Comparison of ENCODE assay signal across 12 cellular contexts in the genomic region with DNA sequence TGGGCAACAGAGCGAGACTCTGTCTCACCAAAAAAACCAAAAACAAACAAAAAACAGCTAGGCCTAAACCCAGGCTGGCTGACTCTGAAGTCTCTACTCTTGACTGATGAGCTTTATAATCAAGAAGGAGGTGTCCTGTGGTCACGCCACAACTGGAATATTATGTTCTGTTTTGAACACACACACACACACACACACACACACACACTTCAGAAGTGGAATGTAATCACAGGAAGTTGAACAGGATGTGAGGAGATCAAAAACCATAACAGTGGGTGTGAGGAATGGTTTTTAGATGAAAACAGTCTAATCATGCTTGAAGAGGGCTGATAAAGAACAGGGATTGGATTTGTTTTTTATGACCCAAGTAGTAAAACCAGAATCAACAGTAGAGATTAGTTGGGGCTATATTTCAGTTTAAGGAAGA. TPM values are rescaled to one million over a fixed set of nuclear protein-coding genes. Genes with fewer than 3 reads are reported as not detected.
DNase-seq lines count a peak whose midpoint lies in the region; ATAC-seq and TF ChIP-seq lines count a peak whose summit lies in the region.
"Had no signal": no experiment of that assay in that cellular context is flagged by ENCODE, and none has a peak within 500 bp of the region (broad histone marks: within the 10 kb centered on the region; RNA-seq: fewer than 3 reads in every experiment).

No MANE protein-coding gene starts in this region.

- H3K9me3 ChIP-seq in CD8-positive, alpha-beta memory T cell (ENCODE audit: low read length), result no peaks in the 10 kb centered on the region
- no peaks in the 10 kb centered on the region for H3K9me3 ChIP-seq in ascending aorta
- H3K9me3 ChIP-seq: thyroid gland had no signal

- TF ChIP-seq CTCF in ascending aorta (IDR thresholded peaks at IDR 0.05) (no peak), GM10266 (IDR thresholded peaks at IDR 0.05; ENCODE audit: control insufficient read depth, insufficient read depth, low read depth, missing control alignments) (no peak)

- H3K27ac Mint-ChIP-seq in CD8-positive, alpha-beta memory T cell, result peak overlapping the region in 4 of 8 donors; percentile 8 to 45 (median 26)
- H3K27ac Mint-ChIP-seq in activated naive CD4-positive, alpha-beta T cell treated with anti-CD3 and anti-CD28 coated beads, Interleukin-2, amount 10 ng/mL, durations not matched to agents 7 days and 5 days, result peak overlapping the region; percentile 95

- intact Hi-C loops in ascending aorta (cut with DNase I), result no loop called here

- ATAC-seq in HG03457 (IDR thresholded peaks at IDR 0.05; ENCODE audit: unreplicated experiment), result no peak
- ATAC-seq: left lobe of liver had no signal

- H3K9me3 Mint-ChIP-seq in CD8-positive, alpha-beta memory T cell, result peaks cover 0 to 1% (median 0%) of the 10 kb centered on the region in 5 donors
- peaks cover 3% of the 10 kb centered on the region for H3K9me3 Mint-ChIP-seq in activated naive CD4-positive, alpha-beta T cell treated with anti-CD3 and anti-CD28 coated beads, Interleukin-2, amount 10 ng/mL, durations not matched to agents 7 days and 5 days

- H3K4me1 ChIP-seq in CD8-positive, alpha-beta memory T cell (ENCODE audit: insufficient read depth, low read length), result peaks cover 79% of the 10 kb centered on the region
- H3K4me1 ChIP-seq in ascending aorta, result peaks cover 0 to 2% of the 10 kb centered on the region in 2 donors

- CTCF ChIA-PET in CD8-positive, alpha-beta memory T cell (lab: Charles Lee), result interaction anchor here (1.4 kb wide), 1 partner anchor 21 kb away, joined by 4 read pairs; no protein-coding TSS in a partner anchor
- CTCF ChIA-PET in activated naive CD4-positive, alpha-beta T cell treated with anti-CD3 and anti-CD28 coated beads, Interleukin-2, amount 10 ng/mL, durations not matched to agents 7 days and 5 days (lab: Charles Lee), result interaction anchor here (1.1 to 1.2 kb wide), 3 partner anchors 9 to 116 kb away, joined by 3 to 4 read pairs (median 4); no protein-coding TSS in a partner anchor

- H3K36me3 Mint-ChIP-seq in CD8-positive, alpha-beta memory T cell, result peaks cover 0 to 3% (median 0%) of the 10 kb centered on the region in 3 donors
- peaks cover 25% of the 10 kb centered on the region for H3K36me3 Mint-ChIP-seq in activated naive CD4-positive, alpha-beta T cell treated with anti-CD3 and anti-CD28 coated beads, Interleukin-2, amount 10 ng/mL, durations not matched to agents 7 days and 5 days

- H3K36me3 ChIP-seq in CD8-positive, alpha-beta memory T cell (ENCODE audit: insufficient read depth, low read length), result no peaks in the 10 kb centered on the region
- no peaks in the 10 kb centered on the region for H3K36me3 ChIP-seq in ascending aorta
- H3K36me3 ChIP-seq: thyroid gland had no signal

- POLR2A ChIA-PET in CD8-positive, alpha-beta memory T cell (lab: Charles Lee), result interaction anchor here (0.6 kb wide), 1 partner anchor 472 kb away, joined by 3 read pairs; no protein-coding TSS in a partner anchor

- no peaks in the 10 kb centered on the region for H3K27me3 ChIP-seq in CD8-positive, alpha-beta memory T cell (ENCODE audit: insufficient read depth, low read length, poor library complexity, severe bottlenecking)
- H3K27me3 ChIP-seq in ascending aorta, result no peaks in the 10 kb centered on the region
- H3K27me3 ChIP-seq: thyroid gland had no signal

- H3K27me3 Mint-ChIP-seq in CD8-positive, alpha-beta memory T cell, result peaks cover 0 to 3% of the 10 kb centered on the region in 2 donors
- peaks cover 3% of the 10 kb centered on the region for H3K27me3 Mint-ChIP-seq in activated naive CD4-positive, alpha-beta T cell treated with anti-CD3 and anti-CD28 coated beads, Interleukin-2, amount 10 ng/mL, durations not matched to agents 7 days and 5 days

- peak overlapping the region in 2 of 7 donors; percentile 45 to 54 for H3K4me3 Mint-ChIP-seq in CD8-positive, alpha-beta memory T cell
- H3K4me3 Mint-ChIP-seq in activated naive CD4-positive, alpha-beta T cell treated with anti-CD3 and anti-CD28 coated beads, Interleukin-2, amount 10 ng/mL, durations not matched to agents 7 days and 5 days, result peak overlapping the region; percentile 59

- H3K4me3 ChIP-seq in CD8-positive, alpha-beta memory T cell (ENCODE audit: low read length), result peak overlapping the region; percentile 10
- H3K4me3 ChIP-seq in ascending aorta, result no peak overlapping the region
- H3K4me3 ChIP-seq: thyroid gland had no signal

- no peak overlapping the region for H3K27ac ChIP-seq in CD8-positive, alpha-beta memory T cell (ENCODE audit: low read depth, low read length)
- no peak overlapping the region for H3K27ac ChIP-seq in ascending aorta
- H3K27ac ChIP-seq: thyroid gland had no signal

- peak in 3 of 5 donors; percentile 27 to 48 (median 37) for DNase-seq in CD8-positive, alpha-beta memory T cell
- DNase-seq in M059J (ENCODE audit: low read depth) (peak; percentile 75), lung microvascular endothelial cell (ENCODE audit: low read depth in 2 of 2) (peak; percentile 85 to 89), ascending aorta (ENCODE audit: low spot score in 2 of 2) (no peak), iPS-NIHi7 (ENCODE audit: extremely low spot score) (no peak), GM10266 (ENCODE audit: extremely low spot score) (no peak)
- DNase-seq in activated naive CD4-positive, alpha-beta T cell treated with anti-CD3 and anti-CD28 coated beads, Interleukin-2, amount 10 ng/mL, durations not matched to agents 7 days and 5 days, result peak; percentile 77
- DNase-seq: effector CD8-positive, alpha-beta T cell; NCI-H446 had no signal

- H3K4me1 Mint-ChIP-seq in CD8-positive, alpha-beta memory T cell, result peaks cover 28 to 63% (median 43%) of the 10 kb centered on the region in 3 donors
- peaks cover 97% of the 10 kb centered on the region for H3K4me1 Mint-ChIP-seq in activated naive CD4-positive, alpha-beta T cell treated with anti-CD3 and anti-CD28 coated beads, Interleukin-2, amount 10 ng/mL, durations not matched to agents 7 days and 5 days

RNA-seq across cellular contexts. Expression of a gene that starts 51.1 kb away (rescaled TPM):
- total RNA-seq in CD8-positive, alpha-beta memory T cell, result 1 to 10 TPM in 1 of 2 experiments, under 1 TPM in 1; 0.72 to 1.7 TPM
- not detected for polyA plus RNA-seq in CD8-positive, alpha-beta memory T cell
- total RNA-seq in M059J (2014; rRNA removed; shearing (Covaris generic)), result 9.4 and 14.2 TPM in 2 replicates
- 0.60 and 0.87 TPM in 2 replicates for total RNA-seq in lung microvascular endothelial cell
- total RNA-seq in ascending aorta, result 37.3 TPM
- total RNA-seq: left lobe of liver had no signal

Comparison
In these comparisons a context has a peak if more than half of its experiments do, and no peak if none do; other contexts are left out.
1. DNase-seq: peak in CD8-positive, alpha-beta memory T cell (3 of 5), M059J (single experiment), activated naive CD4-positive, alpha-beta T cell treated with anti-CD3 and anti-CD28 coated beads, Interleukin-2, amount 10 ng/mL, durations not matched to agents 7 days and 5 days (single experiment) and lung microvascular endothelial cell (2 of 2); none in ascending aorta (0 of 2), iPS-NIHi7 (single experiment) and GM10266 (single experiment).